Comparison of ENCODE assay signal across 1 cellular context in genomic region chr1:2630498-2631135, GRCh38.
TF ChIP-seq lines count a peak whose summit lies in the region.

No MANE protein-coding gene starts in this region.

TF ChIP-seq in GM23338, 12 proteins besides CTCF, POLR2A, EP300 and RAD21 (continued from another document):
- TF ChIP-seq ZNF462 (CRISPR knock-in tag; IDR thresholded peaks at IDR 0.05) (no peak), POLR2AphosphoS5 (IDR thresholded peaks at IDR 0.05; ENCODE audit: low read depth) (no peak), EZH2phosphoT487 (IDR thresholded peaks at IDR 0.05; ENCODE audit: unreplicated experiment) (no peak), JUNB (IDR thresholded peaks at IDR 0.05; ENCODE audit: unreplicated experiment) (no peak), STAT1 (IDR thresholded peaks at IDR 0.05; ENCODE audit: unreplicated experiment) (no peak), REST (IDR thresholded peaks at IDR 0.05; ENCODE audit: unreplicated experiment) (no peak), ETS1 (IDR thresholded peaks at IDR 0.05) (no peak), ZNF331 (CRISPR knock-in tag; IDR thresholded peaks at IDR 0.05; ENCODE audit: low read depth) (no peak)
